ENCODE assay signal across 24 cellular contexts in the genomic region with DNA sequence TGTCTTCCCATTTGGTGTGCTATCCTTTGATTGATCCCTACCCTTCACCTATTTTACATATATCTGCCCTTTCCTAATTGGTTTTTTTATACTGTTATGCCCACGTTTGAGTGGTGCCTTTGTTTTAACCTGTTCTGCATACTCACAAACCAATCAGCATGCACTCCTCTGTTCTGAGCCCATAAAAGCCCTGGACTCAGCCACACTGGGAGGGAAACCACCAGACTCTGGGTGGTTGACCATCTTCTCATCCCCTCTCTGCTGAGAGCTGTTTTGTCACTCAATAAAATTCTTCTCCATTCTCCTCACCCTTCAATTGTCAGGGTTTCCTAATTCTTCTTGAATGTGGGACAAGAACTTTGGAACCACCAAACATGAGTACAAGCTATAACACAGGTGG.
"Had no signal": no experiment of that assay in that cellular context is flagged by ENCODE, and none has a peak within 500 bp of the region (broad histone marks: within the 10 kb centered on the region; RNA-seq: fewer than 3 reads in every experiment).

No MANE protein-coding gene starts in this region.

- H3K4me3 ChIP-seq: colonic mucosa, coronary artery, dorsolateral prefrontal cortex, esophagus muscularis mucosa, esophagus squamous epithelium, gastrocnemius medialis, gastroesophageal sphincter, heart left ventricle, heart right ventricle had no signal

- H3K27me3 ChIP-seq: colonic mucosa, dorsolateral prefrontal cortex, esophagus muscularis mucosa, esophagus squamous epithelium, foreskin keratinocyte, gastrocnemius medialis, gastroesophageal sphincter, heart left ventricle, heart right ventricle had no signal

- H3K4me3 Mint-ChIP-seq: dendritic cell treated with granulocyte-macrophage colony-stimulating factor and Interleukin-4, amounts not matched to agents 40 ng/mL and 50 ng/mL, for 4 days; effector memory CD8-positive, alpha-beta T cell; endodermal cell had no signal

- H3K9me3 ChIP-seq: colonic mucosa, gastrocnemius medialis had no signal

- H3K27me3 Mint-ChIP-seq: dendritic cell treated with granulocyte-macrophage colony-stimulating factor and Interleukin-4, amounts not matched to agents 40 ng/mL and 50 ng/mL, for 4 days; effector memory CD8-positive, alpha-beta T cell had no signal

- H3K9me3 Mint-ChIP-seq: endodermal cell had no signal

- H3K36me3 ChIP-seq: colonic mucosa, esophagus muscularis mucosa, esophagus squamous epithelium, gastrocnemius medialis, gastroesophageal sphincter, heart left ventricle, heart right ventricle had no signal

- H3K4me1 ChIP-seq: colonic mucosa, esophagus muscularis mucosa, esophagus squamous epithelium, foreskin keratinocyte, gastrocnemius medialis, gastroesophageal sphincter, heart right ventricle had no signal

- H3K27ac ChIP-seq: colonic mucosa, coronary artery, dorsolateral prefrontal cortex, epithelial cell of prostate, esophagus muscularis mucosa, esophagus squamous epithelium, foreskin keratinocyte, gastrocnemius medialis, gastroesophageal sphincter, heart left ventricle, heart right ventricle had no signal

- H3K27ac Mint-ChIP-seq: dendritic cell treated with granulocyte-macrophage colony-stimulating factor and Interleukin-4, amounts not matched to agents 40 ng/mL and 50 ng/mL, for 4 days; effector memory CD8-positive, alpha-beta T cell; endodermal cell had no signal

- DNase-seq: colonic mucosa; cortex of kidney; dermis blood vessel endothelial cell; dorsolateral prefrontal cortex; effector CD4-positive, alpha-beta T cell; effector CD8-positive, alpha-beta T cell; effector memory CD4-positive, alpha-beta T cell; effector memory CD8-positive, alpha-beta T cell; endodermal cell; erythroblast; esophagus squamous epithelium; foreskin fibroblast; foreskin keratinocyte; foreskin melanocyte; gastrocnemius medialis; glutamatergic neuron; head of caudate nucleus; heart left ventricle; heart right ventricle had no signal
